4 cellular contexts compared by ENCODE assay signal in the genomic region with DNA sequence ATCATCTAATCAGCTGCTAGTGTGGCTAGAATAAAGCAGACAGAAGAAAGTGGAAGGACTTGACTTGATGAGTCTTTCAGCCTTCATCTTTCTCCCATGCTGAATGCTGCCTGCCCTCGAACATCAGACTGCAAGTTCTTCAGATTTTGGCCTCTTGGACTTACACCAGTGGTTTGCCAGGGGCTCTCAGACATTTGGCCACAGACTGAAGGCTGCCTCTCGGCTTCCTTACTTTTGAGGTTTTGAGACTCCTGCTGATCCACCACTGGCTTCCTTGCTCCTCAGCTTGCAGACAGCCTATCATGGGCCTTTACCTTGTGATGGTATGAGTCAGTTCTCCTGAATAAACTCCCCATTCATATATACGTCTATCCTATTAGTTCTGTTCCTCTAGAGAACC. TPM values are rescaled to one million over a fixed set of nuclear protein-coding genes. Genes with fewer than 3 reads are reported as not detected.
"Had no signal": no experiment of that assay in that cellular context is flagged by ENCODE, and none has a peak within 500 bp of the region (broad histone marks: within the 10 kb centered on the region; RNA-seq: fewer than 3 reads in every experiment).

No MANE protein-coding gene starts in this region.

- ATAC-seq: GM12878 had no signal

- H3K4me3 ChIP-seq: GM12878 had no signal

- DNase-seq: GDM1, GF-D8 had no signal

RNA-seq across cellular contexts. Expression of gene PLPP4, which starts 26.0 kb away (rescaled TPM):
- total RNA-seq: G401 had no signal
